10 cellular contexts compared by ENCODE assay signal in the genomic region with DNA sequence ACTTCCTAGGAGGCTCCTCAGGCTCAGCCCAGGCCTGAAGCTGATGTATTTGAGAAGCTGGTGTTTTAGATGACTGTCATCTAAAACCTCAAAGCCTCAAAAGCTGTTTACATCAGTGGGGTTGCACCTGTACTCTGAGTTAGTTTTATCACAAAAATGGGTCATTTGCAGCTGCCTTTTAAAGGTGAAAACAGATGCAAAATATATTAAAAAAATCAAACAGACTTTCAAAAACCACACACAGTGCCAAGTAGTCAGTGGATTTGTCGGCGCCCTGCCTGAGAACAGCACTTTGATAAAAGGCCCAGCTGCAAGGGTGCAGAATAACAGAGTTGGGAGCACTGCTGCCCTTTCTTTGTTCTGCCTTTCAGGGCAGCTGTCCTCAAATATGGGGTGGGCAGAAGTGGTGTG.
A peak's percentile ranks its signal among the peaks of the same experiment; 100 is the strongest.
DNase-seq lines count a peak whose midpoint lies in the region; ATAC-seq and TF ChIP-seq lines count a peak whose summit lies in the region.
"Had no signal": no experiment of that assay in that cellular context is flagged by ENCODE, and none has a peak within 500 bp of the region (broad histone marks: within the 10 kb centered on the region; RNA-seq: fewer than 3 reads in every experiment).

No MANE protein-coding gene starts in this region.

- H3K9me3 Mint-ChIP-seq in activated T-cell treated with anti-CD3 and anti-CD28 coated beads, Interleukin-2, amount 50 U/mL, for 24 hours: no peaks in the 10 kb centered on the region
- H3K9me3 Mint-ChIP-seq in stimulated activated effector memory CD8-positive, alpha-beta T cell treated with anti-CD3 and anti-CD28 coated beads, Interleukin-12 subunit alpha, Interleukin-12 subunit beta, amount 100 ng/mL, for 72 hours: no peaks in the 10 kb centered on the region
- H3K9me3 Mint-ChIP-seq: HFFc6 had no signal

- TF ChIP-seq EP300 in upper lobe of left lung (IDR thresholded peaks at IDR 0.05): no peak

- no peaks in the 10 kb centered on the region for H3K27me3 ChIP-seq in SU-DHL-6 (ENCODE audit: low read length)
- H3K27me3 ChIP-seq in upper lobe of left lung: no peaks in the 10 kb centered on the region
- no peaks in the 10 kb centered on the region for H3K27me3 ChIP-seq in H7 (ENCODE audit: control insufficient read depth, insufficient read depth, low read length)

- peak; percentile 91 for ATAC-seq in stimulated activated effector memory CD8-positive, alpha-beta T cell treated with anti-CD3 and anti-CD28 coated beads, Interleukin-12 subunit alpha, Interleukin-12 subunit beta, amount 100 ng/mL, for 72 hours
- ATAC-seq in upper lobe of left lung (ENCODE audit: low FRiP score in 2 of 2) (no peak), HG02571 (IDR thresholded peaks at IDR 0.05; ENCODE audit: unreplicated experiment) (no peak)
- ATAC-seq: HepG2 had no signal

- DNase-seq in activated T-cell treated with anti-CD3 and anti-CD28 coated beads, Interleukin-2, amount 50 U/mL, for 24 hours: no peak
- no peak for DNase-seq in activated T-cell treated with anti-CD3 and anti-CD28 coated beads, Interleukin-2, amount 50 U/mL, for 48 hours
- DNase-seq in central memory CD4-positive, alpha-beta T cell: peak; percentile 78
- no peak for DNase-seq in stimulated activated effector memory CD8-positive, alpha-beta T cell treated with anti-CD3 and anti-CD28 coated beads, Interleukin-12 subunit alpha, Interleukin-12 subunit beta, amount 100 ng/mL, for 72 hours (ENCODE audit: low spot score in 2 of 2)
- DNase-seq in upper lobe of left lung (no peak), H7 (no peak)
- DNase-seq: HFFc6 had no signal

- TF ChIP-seq CTCF in SU-DHL-6 (IDR thresholded peaks at IDR 0.05; ENCODE audit: insufficient read depth, low read length, poor library complexity, severe bottlenecking) (no peak), upper lobe of left lung (IDR thresholded peaks at IDR 0.05) (no peak)

- H3K4me3 ChIP-seq in SU-DHL-6 (ENCODE audit: insufficient read depth, low read length, poor library complexity, severe bottlenecking) (no peak overlapping the region), upper lobe of left lung (no peak overlapping the region), H7 (ENCODE audit: insufficient read depth, low read depth, low read length) (no peak overlapping the region)

- peaks cover 0 to 3% (median 0%) of the 10 kb centered on the region in 4 donors for H3K4me1 ChIP-seq in upper lobe of left lung

- WGBS in upper lobe of left lung, 2 donors: 64 to 75% methylated on average over 2 of the region's 2 CpGs

- H3K9ac ChIP-seq in SU-DHL-6 (ENCODE audit: low read length): no peak overlapping the region

- peaks cover 72% of the 10 kb centered on the region for H3K36me3 Mint-ChIP-seq in activated T-cell treated with anti-CD3 and anti-CD28 coated beads, Interleukin-2, amount 50 U/mL, for 24 hours (ENCODE audit: low read depth)
- peaks cover 26% of the 10 kb centered on the region for H3K36me3 Mint-ChIP-seq in stimulated activated effector memory CD8-positive, alpha-beta T cell treated with anti-CD3 and anti-CD28 coated beads, Interleukin-12 subunit alpha, Interleukin-12 subunit beta, amount 100 ng/mL, for 72 hours

- H3K36me3 ChIP-seq in SU-DHL-6 (ENCODE audit: low read length) (0 out of 2 replicates have a peak, but pooled peaks cover 5% of the 10 kb centered on the region), upper lobe of left lung (peaks cover 0 to 13% (median 5%) of the 10 kb centered on the region in 4 donors), H7 (replicated peaks; ENCODE audit: control insufficient read depth, insufficient read depth, low read length) (peaks cover 3% of the 10 kb centered on the region)

- no peaks in the 10 kb centered on the region for H3K9me2 ChIP-seq in SU-DHL-6 (replicated peaks; ENCODE audit: insufficient read depth, low read length)

- no peaks in the 10 kb centered on the region for H3K27me3 Mint-ChIP-seq in activated T-cell treated with anti-CD3 and anti-CD28 coated beads, Interleukin-2, amount 50 U/mL, for 24 hours

- no peaks in the 10 kb centered on the region for H3K9me3 ChIP-seq in SU-DHL-6 (ENCODE audit: insufficient read depth, low read length)
- H3K9me3 ChIP-seq in upper lobe of left lung: no peaks in the 10 kb centered on the region

- peaks cover 66% of the 10 kb centered on the region for H3K4me1 Mint-ChIP-seq in activated T-cell treated with anti-CD3 and anti-CD28 coated beads, Interleukin-2, amount 50 U/mL, for 24 hours (ENCODE audit: low read depth)
- H3K4me1 Mint-ChIP-seq in stimulated activated effector memory CD8-positive, alpha-beta T cell treated with anti-CD3 and anti-CD28 coated beads, Interleukin-12 subunit alpha, Interleukin-12 subunit beta, amount 100 ng/mL, for 72 hours: peaks cover 36% of the 10 kb centered on the region

- peak overlapping the region; percentile 15 for H3K4me2 ChIP-seq in SU-DHL-6 (ENCODE audit: low read depth, low read length, poor library complexity, severe bottlenecking)

- no peaks in the 10 kb centered on the region for H4K20me1 ChIP-seq in SU-DHL-6 (ENCODE audit: low read depth, low read length)

- H3K27ac ChIP-seq in SU-DHL-6 (ENCODE audit: low read depth, low read length) (peak overlapping the region; percentile 88), upper lobe of left lung (peak overlapping the region in 1 of 4 donors; percentile 19)

- H3K4me3 Mint-ChIP-seq in activated T-cell treated with anti-CD3 and anti-CD28 coated beads, Interleukin-2, amount 50 U/mL, for 24 hours: no peak overlapping the region
- H3K4me3 Mint-ChIP-seq in stimulated activated effector memory CD8-positive, alpha-beta T cell treated with anti-CD3 and anti-CD28 coated beads, Interleukin-12 subunit alpha, Interleukin-12 subunit beta, amount 100 ng/mL, for 72 hours: no peak overlapping the region
- H3K4me3 Mint-ChIP-seq: HFFc6 had no signal

- no peak overlapping the region for H2AFZ ChIP-seq in SU-DHL-6 (ENCODE audit: low read depth, low read length, severe bottlenecking)

- no peaks in the 10 kb centered on the region for H3K79me2 ChIP-seq in SU-DHL-6 (ENCODE audit: insufficient read depth, low read length)

- peaks cover 7% of the 10 kb centered on the region; the same call in 1 of the 2 replicates for H3F3A ChIP-seq in SU-DHL-6 (ENCODE audit: insufficient read depth)

- peak overlapping the region; percentile 61 for H3K27ac Mint-ChIP-seq in activated T-cell treated with anti-CD3 and anti-CD28 coated beads, Interleukin-2, amount 50 U/mL, for 24 hours
- H3K27ac Mint-ChIP-seq in stimulated activated effector memory CD8-positive, alpha-beta T cell treated with anti-CD3 and anti-CD28 coated beads, Interleukin-12 subunit alpha, Interleukin-12 subunit beta, amount 100 ng/mL, for 72 hours: peak overlapping the region; percentile 57
- H3K27ac Mint-ChIP-seq: HFFc6 had no signal

- no peak for TF ChIP-seq POLR2A in upper lobe of left lung (IDR thresholded peaks at IDR 0.05)
